In the genomic region with DNA sequence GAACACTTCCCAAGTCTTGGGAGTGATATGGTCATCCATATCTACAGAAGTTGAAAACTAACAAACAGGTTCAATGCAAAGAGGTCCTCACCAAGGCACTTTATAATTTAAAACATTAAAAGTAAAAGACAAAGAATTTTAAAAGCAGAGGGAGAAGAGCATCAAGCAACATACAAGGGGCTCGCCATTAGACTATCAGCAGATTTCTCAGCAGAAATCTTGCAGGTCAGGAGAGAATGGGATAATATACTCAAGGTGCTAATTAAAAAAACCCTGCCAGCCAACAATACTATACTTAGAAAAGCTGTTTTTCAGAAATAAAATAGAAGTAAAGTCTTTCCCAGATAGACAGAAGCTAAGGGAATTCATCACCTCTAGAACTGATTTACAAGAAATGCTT, we compare ENCODE assay signal across 35 cellular contexts.
"Had no signal": no experiment of that assay in that cellular context is flagged by ENCODE, and none has a peak within 500 bp of the region (broad histone marks: within the 10 kb centered on the region; RNA-seq: fewer than 3 reads in every experiment).

No MANE protein-coding gene starts in this region.

- H3K27me3 ChIP-seq: MG63 had no signal

- DNase-seq: Kasumi-1, MG63, MM.1S, MV-4-11, NCI-H1048, NCI-H1092, NCI-H1092 treated with DMSO at 0.1 percent for 48 hours, NCI-H1105, NCI-H1105 treated with DMSO at 0.1 percent for 48 hours, NCI-H1417, NCI-H1417 treated with DMSO at 0.1 percent for 48 hours, NCI-H1436, NCI-H1436 treated with DMSO at 0.1 percent for 48 hours, NCI-H146, NCI-H1694, NCI-H1694 treated with DMSO at 0.1 percent for 48 hours, NCI-H187, NCI-H187 treated with DMSO at 0.1 percent for 48 hours, NCI-H1930, NCI-H2029, NCI-H2029 treated with DMSO at 0.1 percent for 48 hours, NCI-H2081, NCI-H2081 treated with DMSO at 0.1 percent for 48 hours, NCI-H2107, NCI-H2171, NCI-H2171 treated with DMSO at 0.1 percent for 48 hours, NCI-H2227 treated with DMSO at 0.1 percent for 48 hours, NCI-H226, NCI-H345, NCI-H446, NCI-H446 treated with DMSO at 0.1 percent for 48 hours, NCI-H510A, NCI-H510A treated with DMSO at 0.1 percent for 48 hours, NCI-H524, NCI-H524 treated with DMSO at 0.1 percent for 48 hours had no signal

- H3K36me3 ChIP-seq: MG63 had no signal

- H3K9me3 ChIP-seq: MG63 had no signal

- H3K4me3 ChIP-seq: MG63 had no signal
